Comparison of ENCODE assay signal across 16 cellular contexts in genomic region chr6:129184324-129184723, GRCh38.
A peak's percentile ranks its signal among the peaks of the same experiment; 100 is the strongest.
DNase-seq lines count a peak whose midpoint lies in the region; ATAC-seq, FAIRE-seq and TF ChIP-seq lines count a peak whose summit lies in the region.
"Had no signal": no experiment of that assay in that cellular context is flagged by ENCODE, and none has a peak within 500 bp of the region (broad histone marks: within the 10 kb centered on the region; RNA-seq: fewer than 3 reads in every experiment).

No MANE protein-coding gene starts in this region.

- H3K4me2 ChIP-seq in astrocyte (ENCODE audit: low read length): no peak overlapping the region
- H3K4me2 ChIP-seq in smooth muscle cell: peak overlapping the region; percentile 49
- no peak overlapping the region for H3K4me2 ChIP-seq in OCI-LY7 (ENCODE audit: low read length)
- H3K4me2 ChIP-seq: KMS-11 had no signal

- H3K36me3 Mint-ChIP-seq in astrocyte (ENCODE audit: low read depth, unreplicated experiment) (no peaks in the 10 kb centered on the region), CD14-positive monocyte (no peaks in the 10 kb centered on the region)
- H3K36me3 Mint-ChIP-seq: CD8-positive, alpha-beta T cell had no signal

- CTCF ChIA-PET in OCI-LY7 (lab: Charles Lee; ENCODE audit: unreplicated experiment): no interaction called here

- peaks cover 25% of the 10 kb centered on the region for H3F3A ChIP-seq in smooth muscle cell (ENCODE audit: low read depth)

- H3K4me3 Mint-ChIP-seq in astrocyte (ENCODE audit: unreplicated experiment): no peak overlapping the region
- no peak overlapping the region for H3K4me3 Mint-ChIP-seq in CD14-positive monocyte
- H3K4me3 Mint-ChIP-seq: CD8-positive, alpha-beta T cell had no signal

- POLR2A ChIA-PET in OCI-LY7 (lab: Charles Lee): no interaction called here

- H3K9me3 ChIP-seq in astrocyte (ENCODE audit: insufficient read depth, low read depth, low read length) (no peaks in the 10 kb centered on the region), smooth muscle cell (replicated peaks; ENCODE audit: low read depth) (no peaks in the 10 kb centered on the region), OCI-LY7 (ENCODE audit: low read length) (no peaks in the 10 kb centered on the region)

- no peaks in the 10 kb centered on the region for H3K79me2 ChIP-seq in astrocyte (ENCODE audit: insufficient read depth, low read length)
- no peaks in the 10 kb centered on the region for H3K79me2 ChIP-seq in smooth muscle cell (ENCODE audit: low read depth)
- no peaks in the 10 kb centered on the region for H3K79me2 ChIP-seq in OCI-LY7 (ENCODE audit: insufficient read depth, low read depth, low read length)

- H3K4me1 ChIP-seq in astrocyte (ENCODE audit: insufficient read depth, low read length) (peaks cover 28% of the 10 kb centered on the region), smooth muscle cell (ENCODE audit: low read depth) (peaks cover 32% of the 10 kb centered on the region), OCI-LY7 (ENCODE audit: insufficient read depth, low read length, poor library complexity, severe bottlenecking) (no peaks in the 10 kb centered on the region)

- TF ChIP-seq CTCF in astrocyte (IDR thresholded peaks at IDR 0.05; ENCODE audit: insufficient read depth, low read depth, low read length) (no peak), smooth muscle cell (IDR thresholded peaks at IDR 0.05; ENCODE audit: borderline replicate concordance, insufficient read depth, poor library complexity, severe bottlenecking) (no peak), CD14-positive monocyte (IDR thresholded peaks at IDR 0.05) (no peak), OCI-LY7 (conservative IDR thresholded peaks at IDR 0.05; ENCODE audit: low read length) (no peak), omental fat pad (IDR thresholded peaks at IDR 0.05) (no peak)

- H3K9me3 Mint-ChIP-seq in astrocyte (ENCODE audit: unreplicated experiment) (no peaks in the 10 kb centered on the region), CD14-positive monocyte (no peaks in the 10 kb centered on the region)
- H3K9me3 Mint-ChIP-seq: CD8-positive, alpha-beta T cell had no signal

- intact Hi-C loops in Right ventricle myocardium superior (cut with DNase I): no loop called here
- intact Hi-C loops in Right ventricle myocardium inferior (cut with DNase I): no loop called here
- intact Hi-C loops in left colon (cut with DNase I, micrococcal nuclease): no loop called here
- intact Hi-C loops in CD14-positive monocyte (cut with micrococcal nuclease): no loop called here
- intact Hi-C loops in OCI-LY7 (cut with micrococcal nuclease; ENCODE audit: unreplicated experiment): no loop called here

- peak; percentile 41 for FAIRE-seq in astrocyte (lab: Jason Lieb, UNC)
- FAIRE-seq: GM19239, HepG2 had no signal

- BruUV-seq in OCI-LY7 (replicated peaks; lab: Mats Ljungman, UMichigan): no TSS peak

- H3K9ac ChIP-seq in astrocyte (ENCODE audit: low read length) (no peak overlapping the region), smooth muscle cell (ENCODE audit: low read depth) (no peak overlapping the region)
- H3K9ac ChIP-seq: KMS-11 had no signal

- no peaks in the 10 kb centered on the region for H3K36me3 ChIP-seq in astrocyte (ENCODE audit: insufficient read depth, low read length)
- no peaks in the 10 kb centered on the region for H3K36me3 ChIP-seq in smooth muscle cell (ENCODE audit: low read depth)
- H3K36me3 ChIP-seq in OCI-LY7 (ENCODE audit: insufficient read depth, low read length): no peaks in the 10 kb centered on the region

- peak; percentile 16 for ATAC-seq in Right ventricle myocardium superior (ENCODE audit: poor library complexity)
- no peak for ATAC-seq in Right ventricle myocardium inferior
- ATAC-seq in left colon: peak; percentile 25
- no peak for ATAC-seq in omental fat pad (ENCODE audit: low FRiP score)
- ATAC-seq: CD8-positive, alpha-beta T cell; HepG2 had no signal

- H3K9me2 ChIP-seq in OCI-LY7 (ENCODE audit: insufficient read depth, low read length): no peaks in the 10 kb centered on the region

- H3K27ac ChIP-seq in astrocyte (ENCODE audit: low read depth, low read length) (peak overlapping the region; percentile 81), smooth muscle cell (ENCODE audit: low read depth) (peak overlapping the region; percentile 78), OCI-LY7 (ENCODE audit: low read depth, low read length, poor library complexity, severe bottlenecking) (no peak overlapping the region)
- H3K27ac ChIP-seq: 22Rv1, KMS-11 had no signal

- H3K27me3 Mint-ChIP-seq in astrocyte (ENCODE audit: low read depth, unreplicated experiment) (no peaks in the 10 kb centered on the region), CD14-positive monocyte (ENCODE audit: low read depth in 3 of 3) (no peaks in the 10 kb centered on the region)

- WGBS in smooth muscle cell (ENCODE audit: low lambda C conversion rate): 81% methylated on average over 3 of the region's 3 CpGs

- peaks cover 23% of the 10 kb centered on the region for H3K4me1 Mint-ChIP-seq in astrocyte (ENCODE audit: low read depth, unreplicated experiment)
- H3K4me1 Mint-ChIP-seq in CD14-positive monocyte: no peaks in the 10 kb centered on the region

- H2AFZ ChIP-seq in astrocyte (ENCODE audit: low read depth, low read length) (no peak overlapping the region), smooth muscle cell (ENCODE audit: low read depth) (no peak overlapping the region), OCI-LY7 (ENCODE audit: low read length) (no peak overlapping the region)

- no peaks in the 10 kb centered on the region for H3K27me3 ChIP-seq in astrocyte (ENCODE audit: insufficient read depth, low read length)
- H3K27me3 ChIP-seq in smooth muscle cell (ENCODE audit: low read depth): no peaks in the 10 kb centered on the region

- H3K27ac Mint-ChIP-seq in astrocyte (ENCODE audit: unreplicated experiment): peak overlapping the region; percentile 56
- H3K27ac Mint-ChIP-seq in CD14-positive monocyte: no peak overlapping the region
- H3K27ac Mint-ChIP-seq: CD8-positive, alpha-beta T cell had no signal

- DNase-seq in Right ventricle myocardium superior (no peak), Right ventricle myocardium inferior (ENCODE audit: missing footprints) (no peak), astrocyte (ENCODE audit: low read depth) (no peak), left colon (no peak), smooth muscle cell (lab: John Stamatoyannopoulos, UW; ENCODE audit: unreplicated experiment) (no peak), CD14-positive monocyte (ENCODE audit: low spot score) (no peak), OCI-LY7 (ENCODE audit: low spot score) (no peak), omental fat pad (ENCODE audit: low spot score) (no peak)
- DNase-seq: CD8-positive, alpha-beta T cell; NCI-H1436; NCI-H2081; NCI-H524 had no signal

- H4K20me1 ChIP-seq in astrocyte (ENCODE audit: insufficient read depth, low read length) (no peaks in the 10 kb centered on the region), smooth muscle cell (ENCODE audit: low read depth) (no peaks in the 10 kb centered on the region), OCI-LY7 (ENCODE audit: insufficient read depth, low read length) (no peaks in the 10 kb centered on the region)

- no peak overlapping the region for H3K4me3 ChIP-seq in astrocyte (ENCODE audit: insufficient read depth, low read depth, low read length)
- H3K4me3 ChIP-seq in smooth muscle cell: no peak overlapping the region
- H3K4me3 ChIP-seq in OCI-LY7 (ENCODE audit: low read depth, low read length, poor library complexity, severe bottlenecking): no peak overlapping the region

Comparison
In these comparisons a context has a peak if more than half of its experiments do, and no peak if none do; other contexts are left out.
1. ATAC-seq: peak in Right ventricle myocardium superior (single experiment) and left colon (single experiment); none in Right ventricle myocardium inferior (single experiment) and omental fat pad (single experiment).